In the genomic region with DNA sequence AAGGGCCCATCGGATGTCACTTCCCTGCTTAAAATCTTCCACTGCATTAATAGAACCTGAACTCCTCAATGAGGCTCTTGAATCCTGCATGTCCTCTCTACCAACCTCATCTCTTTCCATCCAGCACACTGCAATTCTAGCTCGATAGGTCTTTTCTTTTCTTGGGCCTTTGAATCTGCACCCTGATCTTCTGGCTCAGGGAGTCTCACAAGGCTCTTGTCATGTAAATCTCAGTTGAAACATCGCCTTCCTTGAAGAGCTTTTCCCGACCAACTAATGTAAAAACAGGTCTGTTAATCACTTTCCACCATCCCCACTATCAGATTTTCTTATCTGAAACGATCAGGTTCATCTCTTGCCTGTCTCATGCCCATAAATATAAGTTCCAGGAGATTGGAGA, we compare ENCODE assay signal across 24 cellular contexts.
A peak's percentile ranks its signal among the peaks of the same experiment; 100 is the strongest.
DNase-seq lines count a peak whose midpoint lies in the region; ATAC-seq and TF ChIP-seq lines count a peak whose summit lies in the region.
"Had no signal": no experiment of that assay in that cellular context is flagged by ENCODE, and none has a peak within 500 bp of the region (broad histone marks: within the 10 kb centered on the region; RNA-seq: fewer than 3 reads in every experiment).

No MANE protein-coding gene starts in this region.

- H3K36me3 ChIP-seq in H7 (replicated peaks; ENCODE audit: control insufficient read depth, insufficient read depth, low read length), result no peaks in the 10 kb centered on the region
- H3K36me3 ChIP-seq: BE2C, BLaER1 had no signal

- H3K36me3 Mint-ChIP-seq in WTC11, result no peaks in the 10 kb centered on the region
- H3K36me3 Mint-ChIP-seq: CD14-positive monocyte; CD4-positive, alpha-beta memory T cell; CD4-positive, CD25-positive, alpha-beta regulatory T cell; CD8-positive, alpha-beta memory T cell had no signal

- H3K4me3 Mint-ChIP-seq in WTC11, result no peak overlapping the region
- H3K4me3 Mint-ChIP-seq: CD14-positive monocyte; CD4-positive, alpha-beta memory T cell; CD4-positive, CD25-positive, alpha-beta regulatory T cell; CD8-positive, alpha-beta memory T cell had no signal

- H3K27ac Mint-ChIP-seq in WTC11, result no peak overlapping the region; the same call in 1 of the 2 replicates
- H3K27ac Mint-ChIP-seq: CD4-positive, alpha-beta memory T cell; CD4-positive, CD25-positive, alpha-beta regulatory T cell; CD8-positive, alpha-beta memory T cell had no signal

- CTCF ChIA-PET in WTC11 (lab: Charles Lee), result interaction anchor here (1.0 kb wide), 2 partner anchors 23 to 130 kb away, joined by 3 read pairs; no protein-coding TSS in a partner anchor

- peaks cover 21% of the 10 kb centered on the region for H3K4me1 Mint-ChIP-seq in WTC11
- H3K4me1 Mint-ChIP-seq: CD14-positive monocyte had no signal

- no peak overlapping the region for H3K4me3 ChIP-seq in H7 (ENCODE audit: insufficient read depth, low read depth, low read length)
- H3K4me3 ChIP-seq: BLaER1, GM12878 had no signal

- H3K27me3 Mint-ChIP-seq in WTC11 (ENCODE audit: low read depth), result no peaks in the 10 kb centered on the region

- DNase-seq in H7, result peak; percentile 5
- DNase-seq in WTC11 (ENCODE audit: low spot score), result no peak
- DNase-seq in iPS-NIHi7 (ENCODE audit: extremely low spot score), result peak; percentile 17
- no peak for DNase-seq in HT-29 (ENCODE audit: low spot score)
- DNase-seq in H4 (ENCODE audit: low spot score), result no peak
- DNase-seq: 8988T; ACHN; BE2C; C1 segment of cervical spinal cord; CD4-positive, alpha-beta memory T cell; CD4-positive, CD25-positive, alpha-beta regulatory T cell; CD8-positive, alpha-beta memory T cell; COR-L47; DMS 273 treated with DMSO at 0.1 percent for 48 hours; DMS153; DMS53; DMS79; DND-41; EL; GDM1 had no signal

- H3K27me3 ChIP-seq in H7 (ENCODE audit: control insufficient read depth, insufficient read depth, low read length), result no peaks in the 10 kb centered on the region
- H3K27me3 ChIP-seq: BE2C, BLaER1 had no signal

- no peak for TF ChIP-seq CTCF in WTC11 (IDR thresholded peaks at IDR 0.05)

- ATAC-seq in WTC11 (peak; percentile 62; the same call in 1 of the 2 replicates), GM18907 (IDR thresholded peaks at IDR 0.05; ENCODE audit: unreplicated experiment) (no peak)
- ATAC-seq: GM12878 had no signal

- H3K9me3 Mint-ChIP-seq in WTC11, result peaks cover 3% of the 10 kb centered on the region; the same call in 1 of the 2 replicates

- POLR2A ChIA-PET in WTC11 (lab: Charles Lee), result no interaction called here

TF ChIP-seq in WTC11, 78 proteins besides CTCF, POLR2A, EP300 and RAD21:
- no peak for TF ChIP-seq TCF7 (CRISPR knock-in tag; IDR thresholded peaks at IDR 0.05; ENCODE audit: low read depth)
TF ChIP-seq in WTC11: peak in this region for 0.

Comparison
In these comparisons a context has a peak if more than half of its experiments do, and no peak if none do; other contexts are left out.
1. DNase-seq: peak in H7 (single experiment) and iPS-NIHi7 (single experiment); none in WTC11 (single experiment), HT-29 (single experiment) and H4 (single experiment).